ENCODE assay signal across 2 cellular contexts in the genomic region with DNA sequence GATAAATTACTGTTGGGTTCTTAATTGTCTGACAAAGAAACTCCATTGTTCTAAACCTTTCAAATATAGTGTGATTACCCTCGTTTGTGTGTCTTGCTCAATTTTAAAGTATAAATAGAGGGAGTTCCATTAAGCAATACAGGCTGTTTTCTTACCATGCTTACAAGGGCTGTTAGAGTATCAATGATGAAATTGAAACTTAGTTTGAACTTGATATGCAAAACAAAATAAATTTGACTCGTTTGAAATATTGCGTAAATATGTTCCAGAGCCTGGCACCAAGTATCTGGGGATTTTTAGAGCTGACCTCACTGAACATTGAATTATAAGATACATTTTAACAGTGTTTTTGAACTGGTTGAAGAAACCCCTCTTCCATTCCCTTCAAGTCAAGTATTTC.
TF ChIP-seq lines count a peak whose summit lies in the region.

No MANE protein-coding gene starts in this region.

TF ChIP-seq in liver, 16 proteins besides CTCF, POLR2A, EP300 and RAD21 (continued from another document):
- TF ChIP-seq, protein P1, sequence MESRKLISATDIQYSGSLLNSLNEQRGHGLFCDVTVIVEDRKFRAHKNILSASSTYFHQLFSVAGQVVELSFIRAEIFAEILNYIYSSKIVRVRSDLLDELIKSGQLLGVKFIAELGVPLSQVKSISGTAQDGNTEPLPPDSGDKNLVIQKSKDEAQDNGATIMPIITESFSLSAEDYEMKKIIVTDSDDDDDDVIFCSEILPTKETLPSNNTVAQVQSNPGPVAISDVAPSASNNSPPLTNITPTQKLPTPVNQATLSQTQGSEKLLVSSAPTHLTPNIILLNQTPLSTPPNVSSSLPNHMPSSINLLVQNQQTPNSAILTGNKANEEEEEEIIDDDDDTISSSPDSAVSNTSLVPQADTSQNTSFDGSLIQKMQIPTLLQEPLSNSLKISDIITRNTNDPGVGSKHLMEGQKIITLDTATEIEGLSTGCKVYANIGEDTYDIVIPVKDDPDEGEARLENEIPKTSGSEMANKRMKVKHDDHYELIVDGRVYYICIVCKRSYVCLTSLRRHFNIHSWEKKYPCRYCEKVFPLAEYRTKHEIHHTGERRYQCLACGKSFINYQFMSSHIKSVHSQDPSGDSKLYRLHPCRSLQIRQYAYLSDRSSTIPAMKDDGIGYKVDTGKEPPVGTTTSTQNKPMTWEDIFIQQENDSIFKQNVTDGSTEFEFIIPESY (IDR thresholded peaks at IDR 0.05): peak; percentile 78
- TF ChIP-seq SP1 (IDR thresholded peaks at IDR 0.05): peak; percentile 75
- TF ChIP-seq GABPA (IDR thresholded peaks at IDR 0.05 in 1 of 2, conservative IDR thresholded peaks at IDR 0.05 in 1 of 2): no peak
- TF ChIP-seq JUND (IDR thresholded peaks at IDR 0.05): peak; percentile 55 to 70
- no peak for TF ChIP-seq TAF1 (conservative IDR thresholded peaks at IDR 0.05)
- TF ChIP-seq, protein P2, sequence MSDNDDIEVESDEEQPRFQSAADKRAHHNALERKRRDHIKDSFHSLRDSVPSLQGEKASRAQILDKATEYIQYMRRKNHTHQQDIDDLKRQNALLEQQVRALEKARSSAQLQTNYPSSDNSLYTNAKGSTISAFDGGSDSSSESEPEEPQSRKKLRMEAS (IDR thresholded peaks at IDR 0.05): peak; percentile 50
- peak; percentile 54 for TF ChIP-seq YY1 (IDR thresholded peaks at IDR 0.05)
- TF ChIP-seq, protein P3, sequence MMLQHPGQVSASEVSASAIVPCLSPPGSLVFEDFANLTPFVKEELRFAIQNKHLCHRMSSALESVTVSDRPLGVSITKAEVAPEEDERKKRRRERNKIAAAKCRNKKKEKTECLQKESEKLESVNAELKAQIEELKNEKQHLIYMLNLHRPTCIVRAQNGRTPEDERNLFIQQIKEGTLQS (IDR thresholded peaks at IDR 0.05): peak; percentile 88
- TF ChIP-seq, protein P4, sequence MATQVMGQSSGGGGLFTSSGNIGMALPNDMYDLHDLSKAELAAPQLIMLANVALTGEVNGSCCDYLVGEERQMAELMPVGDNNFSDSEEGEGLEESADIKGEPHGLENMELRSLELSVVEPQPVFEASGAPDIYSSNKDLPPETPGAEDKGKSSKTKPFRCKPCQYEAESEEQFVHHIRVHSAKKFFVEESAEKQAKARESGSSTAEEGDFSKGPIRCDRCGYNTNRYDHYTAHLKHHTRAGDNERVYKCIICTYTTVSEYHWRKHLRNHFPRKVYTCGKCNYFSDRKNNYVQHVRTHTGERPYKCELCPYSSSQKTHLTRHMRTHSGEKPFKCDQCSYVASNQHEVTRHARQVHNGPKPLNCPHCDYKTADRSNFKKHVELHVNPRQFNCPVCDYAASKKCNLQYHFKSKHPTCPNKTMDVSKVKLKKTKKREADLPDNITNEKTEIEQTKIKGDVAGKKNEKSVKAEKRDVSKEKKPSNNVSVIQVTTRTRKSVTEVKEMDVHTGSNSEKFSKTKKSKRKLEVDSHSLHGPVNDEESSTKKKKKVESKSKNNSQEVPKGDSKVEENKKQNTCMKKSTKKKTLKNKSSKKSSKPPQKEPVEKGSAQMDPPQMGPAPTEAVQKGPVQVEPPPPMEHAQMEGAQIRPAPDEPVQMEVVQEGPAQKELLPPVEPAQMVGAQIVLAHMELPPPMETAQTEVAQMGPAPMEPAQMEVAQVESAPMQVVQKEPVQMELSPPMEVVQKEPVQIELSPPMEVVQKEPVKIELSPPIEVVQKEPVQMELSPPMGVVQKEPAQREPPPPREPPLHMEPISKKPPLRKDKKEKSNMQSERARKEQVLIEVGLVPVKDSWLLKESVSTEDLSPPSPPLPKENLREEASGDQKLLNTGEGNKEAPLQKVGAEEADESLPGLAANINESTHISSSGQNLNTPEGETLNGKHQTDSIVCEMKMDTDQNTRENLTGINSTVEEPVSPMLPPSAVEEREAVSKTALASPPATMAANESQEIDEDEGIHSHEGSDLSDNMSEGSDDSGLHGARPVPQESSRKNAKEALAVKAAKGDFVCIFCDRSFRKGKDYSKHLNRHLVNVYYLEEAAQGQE (IDR thresholded peaks at IDR 0.05): peak; percentile 63
- no peak for TF ChIP-seq FOXA1 (IDR thresholded peaks at IDR 0.05)
- peak; percentile 18 for TF ChIP-seq NR2F2 (IDR thresholded peaks at IDR 0.05)

TF ChIP-seq in HepG2, 621 proteins besides CTCF, POLR2A, EP300 and RAD21 (continued from another document):
- TF ChIP-seq KMT2B (CRISPR knock-in tag; IDR thresholded peaks at IDR 0.05) (no peak), SPEN (CRISPR knock-in tag; IDR thresholded peaks at IDR 0.05; ENCODE audit: low read depth) (no peak)
- TF ChIP-seq, protein P5, sequence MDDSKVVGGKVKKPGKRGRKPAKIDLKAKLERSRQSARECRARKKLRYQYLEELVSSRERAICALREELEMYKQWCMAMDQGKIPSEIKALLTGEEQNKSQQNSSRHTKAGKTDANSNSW (CRISPR knock-in tag; IDR thresholded peaks at IDR 0.05; ENCODE audit: borderline replicate concordance): no peak
